2 cellular contexts compared by ENCODE assay signal in the genomic region with DNA sequence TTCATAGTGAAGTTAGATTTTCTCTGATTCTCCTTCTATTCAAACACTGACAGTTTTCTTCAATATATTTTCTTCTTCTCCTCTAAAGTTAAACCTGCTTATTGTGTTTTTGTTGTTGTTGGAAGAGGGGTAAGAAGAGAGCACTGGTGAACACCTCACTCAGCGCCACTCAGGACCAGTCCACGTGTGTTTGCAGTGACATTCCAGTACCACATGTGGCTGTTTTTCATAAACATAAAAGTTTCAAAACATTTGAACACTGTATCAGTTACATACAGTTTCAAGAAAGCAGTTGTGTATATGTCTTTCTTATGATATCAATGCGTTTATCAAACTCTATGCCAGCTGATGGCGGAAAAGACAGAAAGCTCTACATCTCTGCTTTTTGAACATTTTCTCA.
TF ChIP-seq lines count a peak whose summit lies in the region.

No MANE protein-coding gene starts in this region.

TF ChIP-seq in HepG2, 621 proteins besides CTCF, POLR2A, EP300 and RAD21:
- TF ChIP-seq, protein P1, sequence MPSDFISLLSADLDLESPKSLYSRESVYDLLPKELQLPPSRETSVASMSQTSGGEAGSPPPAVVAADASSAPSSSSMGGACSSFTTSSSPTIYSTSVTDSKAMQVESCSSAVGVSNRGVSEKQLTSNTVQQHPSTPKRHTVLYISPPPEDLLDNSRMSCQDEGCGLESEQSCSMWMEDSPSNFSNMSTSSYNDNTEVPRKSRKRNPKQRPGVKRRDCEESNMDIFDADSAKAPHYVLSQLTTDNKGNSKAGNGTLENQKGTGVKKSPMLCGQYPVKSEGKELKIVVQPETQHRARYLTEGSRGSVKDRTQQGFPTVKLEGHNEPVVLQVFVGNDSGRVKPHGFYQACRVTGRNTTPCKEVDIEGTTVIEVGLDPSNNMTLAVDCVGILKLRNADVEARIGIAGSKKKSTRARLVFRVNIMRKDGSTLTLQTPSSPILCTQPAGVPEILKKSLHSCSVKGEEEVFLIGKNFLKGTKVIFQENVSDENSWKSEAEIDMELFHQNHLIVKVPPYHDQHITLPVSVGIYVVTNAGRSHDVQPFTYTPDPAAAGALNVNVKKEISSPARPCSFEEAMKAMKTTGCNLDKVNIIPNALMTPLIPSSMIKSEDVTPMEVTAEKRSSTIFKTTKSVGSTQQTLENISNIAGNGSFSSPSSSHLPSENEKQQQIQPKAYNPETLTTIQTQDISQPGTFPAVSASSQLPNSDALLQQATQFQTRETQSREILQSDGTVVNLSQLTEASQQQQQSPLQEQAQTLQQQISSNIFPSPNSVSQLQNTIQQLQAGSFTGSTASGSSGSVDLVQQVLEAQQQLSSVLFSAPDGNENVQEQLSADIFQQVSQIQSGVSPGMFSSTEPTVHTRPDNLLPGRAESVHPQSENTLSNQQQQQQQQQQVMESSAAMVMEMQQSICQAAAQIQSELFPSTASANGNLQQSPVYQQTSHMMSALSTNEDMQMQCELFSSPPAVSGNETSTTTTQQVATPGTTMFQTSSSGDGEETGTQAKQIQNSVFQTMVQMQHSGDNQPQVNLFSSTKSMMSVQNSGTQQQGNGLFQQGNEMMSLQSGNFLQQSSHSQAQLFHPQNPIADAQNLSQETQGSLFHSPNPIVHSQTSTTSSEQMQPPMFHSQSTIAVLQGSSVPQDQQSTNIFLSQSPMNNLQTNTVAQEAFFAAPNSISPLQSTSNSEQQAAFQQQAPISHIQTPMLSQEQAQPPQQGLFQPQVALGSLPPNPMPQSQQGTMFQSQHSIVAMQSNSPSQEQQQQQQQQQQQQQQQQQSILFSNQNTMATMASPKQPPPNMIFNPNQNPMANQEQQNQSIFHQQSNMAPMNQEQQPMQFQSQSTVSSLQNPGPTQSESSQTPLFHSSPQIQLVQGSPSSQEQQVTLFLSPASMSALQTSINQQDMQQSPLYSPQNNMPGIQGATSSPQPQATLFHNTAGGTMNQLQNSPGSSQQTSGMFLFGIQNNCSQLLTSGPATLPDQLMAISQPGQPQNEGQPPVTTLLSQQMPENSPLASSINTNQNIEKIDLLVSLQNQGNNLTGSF (CRISPR knock-in tag; IDR thresholded peaks at IDR 0.05): no peak
- no peak for TF ChIP-seq TOE1 (CRISPR knock-in tag; IDR thresholded peaks at IDR 0.05)
- TF ChIP-seq, protein P2, sequence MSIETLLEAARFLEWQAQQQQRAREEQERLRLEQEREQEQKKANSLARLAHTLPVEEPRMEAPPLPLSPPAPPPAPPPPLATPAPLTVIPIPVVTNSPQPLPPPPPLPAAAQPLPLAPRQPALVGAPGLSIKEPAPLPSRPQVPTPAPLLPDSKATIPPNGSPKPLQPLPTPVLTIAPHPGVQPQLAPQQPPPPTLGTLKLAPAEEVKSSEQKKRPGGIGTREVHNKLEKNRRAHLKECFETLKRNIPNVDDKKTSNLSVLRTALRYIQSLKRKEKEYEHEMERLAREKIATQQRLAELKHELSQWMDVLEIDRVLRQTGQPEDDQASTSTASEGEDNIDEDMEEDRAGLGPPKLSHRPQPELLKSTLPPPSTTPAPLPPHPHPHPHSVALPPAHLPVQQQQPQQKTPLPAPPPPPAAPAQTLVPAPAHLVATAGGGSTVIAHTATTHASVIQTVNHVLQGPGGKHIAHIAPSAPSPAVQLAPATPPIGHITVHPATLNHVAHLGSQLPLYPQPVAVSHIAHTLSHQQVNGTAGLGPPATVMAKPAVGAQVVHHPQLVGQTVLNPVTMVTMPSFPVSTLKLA (IDR thresholded peaks at IDR 0.05): peak; percentile 97

TF ChIP-seq in GM23338, 12 proteins besides CTCF, POLR2A, EP300 and RAD21:
- TF ChIP-seq CREB1 (CRISPR knock-in tag; IDR thresholded peaks at IDR 0.05; ENCODE audit: low read depth) (no peak), STAT1 (IDR thresholded peaks at IDR 0.05; ENCODE audit: unreplicated experiment) (no peak), EZH2phosphoT487 (IDR thresholded peaks at IDR 0.05; ENCODE audit: unreplicated experiment) (no peak), ZNF331 (CRISPR knock-in tag; IDR thresholded peaks at IDR 0.05; ENCODE audit: low read depth) (no peak), NANOG (IDR thresholded peaks at IDR 0.05; ENCODE audit: borderline replicate concordance) (no peak), JUNB (IDR thresholded peaks at IDR 0.05; ENCODE audit: unreplicated experiment) (no peak), ZNF114 (CRISPR knock-in tag; IDR thresholded peaks at IDR 0.05) (no peak)
- TF ChIP-seq, protein P3, sequence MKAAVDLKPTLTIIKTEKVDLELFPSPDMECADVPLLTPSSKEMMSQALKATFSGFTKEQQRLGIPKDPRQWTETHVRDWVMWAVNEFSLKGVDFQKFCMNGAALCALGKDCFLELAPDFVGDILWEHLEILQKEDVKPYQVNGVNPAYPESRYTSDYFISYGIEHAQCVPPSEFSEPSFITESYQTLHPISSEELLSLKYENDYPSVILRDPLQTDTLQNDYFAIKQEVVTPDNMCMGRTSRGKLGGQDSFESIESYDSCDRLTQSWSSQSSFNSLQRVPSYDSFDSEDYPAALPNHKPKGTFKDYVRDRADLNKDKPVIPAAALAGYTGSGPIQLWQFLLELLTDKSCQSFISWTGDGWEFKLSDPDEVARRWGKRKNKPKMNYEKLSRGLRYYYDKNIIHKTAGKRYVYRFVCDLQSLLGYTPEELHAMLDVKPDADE (IDR thresholded peaks at IDR 0.05): no peak
- TF ChIP-seq, protein P4, sequence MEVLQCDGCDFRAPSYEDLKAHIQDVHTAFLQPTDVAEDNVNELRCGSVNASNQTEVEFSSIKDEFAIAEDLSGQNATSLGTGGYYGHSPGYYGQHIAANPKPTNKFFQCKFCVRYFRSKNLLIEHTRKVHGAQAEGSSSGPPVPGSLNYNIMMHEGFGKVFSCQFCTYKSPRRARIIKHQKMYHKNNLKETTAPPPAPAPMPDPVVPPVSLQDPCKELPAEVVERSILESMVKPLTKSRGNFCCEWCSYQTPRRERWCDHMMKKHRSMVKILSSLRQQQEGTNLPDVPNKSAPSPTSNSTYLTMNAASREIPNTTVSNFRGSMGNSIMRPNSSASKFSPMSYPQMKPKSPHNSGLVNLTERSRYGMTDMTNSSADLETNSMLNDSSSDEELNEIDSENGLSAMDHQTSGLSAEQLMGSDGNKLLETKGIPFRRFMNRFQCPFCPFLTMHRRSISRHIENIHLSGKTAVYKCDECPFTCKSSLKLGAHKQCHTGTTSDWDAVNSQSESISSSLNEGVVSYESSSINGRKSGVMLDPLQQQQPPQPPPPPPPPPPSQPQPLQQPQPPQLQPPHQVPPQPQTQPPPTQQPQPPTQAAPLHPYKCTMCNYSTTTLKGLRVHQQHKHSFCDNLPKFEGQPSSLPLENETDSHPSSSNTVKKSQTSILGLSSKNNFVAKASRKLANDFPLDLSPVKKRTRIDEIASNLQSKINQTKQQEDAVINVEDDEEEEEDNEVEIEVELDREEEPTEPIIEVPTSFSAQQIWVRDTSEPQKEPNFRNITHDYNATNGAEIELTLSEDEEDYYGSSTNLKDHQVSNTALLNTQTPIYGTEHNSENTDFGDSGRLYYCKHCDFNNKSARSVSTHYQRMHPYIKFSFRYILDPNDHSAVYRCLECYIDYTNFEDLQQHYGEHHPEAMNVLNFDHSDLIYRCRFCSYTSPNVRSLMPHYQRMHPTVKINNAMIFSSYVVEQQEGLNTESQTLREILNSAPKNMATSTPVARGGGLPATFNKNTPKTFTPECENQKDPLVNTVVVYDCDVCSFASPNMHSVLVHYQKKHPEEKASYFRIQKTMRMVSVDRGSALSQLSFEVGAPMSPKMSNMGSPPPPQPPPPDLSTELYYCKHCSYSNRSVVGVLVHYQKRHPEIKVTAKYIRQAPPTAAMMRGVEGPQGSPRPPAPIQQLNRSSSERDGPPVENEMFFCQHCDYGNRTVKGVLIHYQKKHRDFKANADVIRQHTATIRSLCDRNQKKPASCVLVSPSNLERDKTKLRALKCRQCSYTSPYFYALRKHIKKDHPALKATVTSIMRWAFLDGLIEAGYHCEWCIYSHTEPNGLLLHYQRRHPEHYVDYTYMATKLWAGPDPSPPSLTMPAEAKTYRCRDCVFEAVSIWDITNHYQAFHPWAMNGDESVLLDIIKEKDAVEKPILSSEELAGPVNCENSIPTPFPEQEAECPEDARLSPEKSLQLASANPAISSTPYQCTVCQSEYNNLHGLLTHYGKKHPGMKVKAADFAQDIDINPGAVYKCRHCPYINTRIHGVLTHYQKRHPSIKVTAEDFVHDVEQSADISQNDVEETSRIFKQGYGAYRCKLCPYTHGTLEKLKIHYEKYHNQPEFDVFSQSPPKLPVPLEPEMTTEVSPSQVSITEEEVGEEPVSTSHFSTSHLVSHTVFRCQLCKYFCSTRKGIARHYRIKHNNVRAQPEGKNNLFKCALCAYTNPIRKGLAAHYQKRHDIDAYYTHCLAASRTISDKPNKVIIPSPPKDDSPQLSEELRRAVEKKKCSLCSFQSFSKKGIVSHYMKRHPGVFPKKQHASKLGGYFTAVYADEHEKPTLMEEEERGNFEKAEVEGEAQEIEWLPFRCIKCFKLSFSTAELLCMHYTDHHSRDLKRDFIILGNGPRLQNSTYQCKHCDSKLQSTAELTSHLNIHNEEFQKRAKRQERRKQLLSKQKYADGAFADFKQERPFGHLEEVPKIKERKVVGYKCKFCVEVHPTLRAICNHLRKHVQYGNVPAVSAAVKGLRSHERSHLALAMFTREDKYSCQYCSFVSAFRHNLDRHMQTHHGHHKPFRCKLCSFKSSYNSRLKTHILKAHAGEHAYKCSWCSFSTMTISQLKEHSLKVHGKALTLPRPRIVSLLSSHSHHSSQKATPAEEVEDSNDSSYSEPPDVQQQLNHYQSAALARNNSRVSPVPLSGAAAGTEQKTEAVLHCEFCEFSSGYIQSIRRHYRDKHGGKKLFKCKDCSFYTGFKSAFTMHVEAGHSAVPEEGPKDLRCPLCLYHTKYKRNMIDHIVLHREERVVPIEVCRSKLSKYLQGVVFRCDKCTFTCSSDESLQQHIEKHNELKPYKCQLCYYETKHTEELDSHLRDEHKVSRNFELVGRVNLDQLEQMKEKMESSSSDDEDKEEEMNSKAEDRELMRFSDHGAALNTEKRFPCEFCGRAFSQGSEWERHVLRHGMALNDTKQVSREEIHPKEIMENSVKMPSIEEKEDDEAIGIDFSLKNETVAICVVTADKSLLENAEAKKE (CRISPR knock-in tag; IDR thresholded peaks at IDR 0.05): no peak
